Comparison of ENCODE assay signal across 15 cellular contexts in genomic region chr3:109863701-109864100, GRCh38.
A peak's percentile ranks its signal among the peaks of the same experiment; 100 is the strongest.
DNase-seq lines count a peak whose midpoint lies in the region; ATAC-seq and TF ChIP-seq lines count a peak whose summit lies in the region.
"Had no signal": no experiment of that assay in that cellular context is flagged by ENCODE, and none has a peak within 500 bp of the region (broad histone marks: within the 10 kb centered on the region; RNA-seq: fewer than 3 reads in every experiment).

No MANE protein-coding gene starts in this region.

- no peak for TF ChIP-seq POLR2A in adrenal gland (IDR thresholded peaks at IDR 0.05)

- no peak overlapping the region for H3K4me2 ChIP-seq in mammary epithelial cell (ENCODE audit: insufficient read depth, low read depth, low read length)
- H3K4me2 ChIP-seq: BLaER1 had no signal

- dilution Hi-C loops in mammary epithelial cell (cut with HindIII; ENCODE audit: low sequenced_read_pairs), result no loop called here

- no peak overlapping the region for H3K4me3 Mint-ChIP-seq in MCF 10A (ENCODE audit: unreplicated experiment)
- H3K4me3 Mint-ChIP-seq in effector memory CD8-positive, alpha-beta T cell, result no peak overlapping the region
- H3K4me3 Mint-ChIP-seq: CD4-positive, CD25-positive, alpha-beta regulatory T cell had no signal

- POLR2A ChIA-PET in MCF 10A (lab: Yijun Ruan, JAX), result no interaction called here

- no peak overlapping the region for H3K27ac Mint-ChIP-seq in MCF 10A (ENCODE audit: low read depth, unreplicated experiment)
- peak overlapping the region in 1 of 2 donors; percentile 16 for H3K27ac Mint-ChIP-seq in effector memory CD8-positive, alpha-beta T cell
- H3K27ac Mint-ChIP-seq: CD4-positive, CD25-positive, alpha-beta regulatory T cell had no signal

- CTCF ChIA-PET in mammary epithelial cell (lab: Charles Lee; ENCODE audit: low non-redundant PET), result no interaction called here
- CTCF ChIA-PET in MCF 10A (lab: Yijun Ruan, JAX), result no interaction called here

- ATAC-seq in foreskin keratinocyte (peak; percentile 38), mucosa of descending colon (no peak)
- no peak for ATAC-seq in effector memory CD8-positive, alpha-beta T cell (replicated peaks)
- ATAC-seq: GM12878 had no signal

- H3K4me1 Mint-ChIP-seq in MCF 10A (ENCODE audit: insufficient read depth, unreplicated experiment), result no peaks in the 10 kb centered on the region
- peaks cover 4 to 8% of the 10 kb centered on the region in 2 donors for H3K4me1 Mint-ChIP-seq in effector memory CD8-positive, alpha-beta T cell (ENCODE audit: low read depth in 2 of 2)
- H3K4me1 Mint-ChIP-seq: CD4-positive, CD25-positive, alpha-beta regulatory T cell had no signal

- H3K36me3 Mint-ChIP-seq in MCF 10A (ENCODE audit: insufficient read depth, unreplicated experiment), result no peaks in the 10 kb centered on the region
- no peaks in the 10 kb centered on the region for H3K36me3 Mint-ChIP-seq in effector memory CD8-positive, alpha-beta T cell (ENCODE audit: insufficient read depth)
- H3K36me3 Mint-ChIP-seq: CD4-positive, CD25-positive, alpha-beta regulatory T cell had no signal

- no peaks in the 10 kb centered on the region for H3K27me3 ChIP-seq in mammary epithelial cell (ENCODE audit: insufficient read depth, low read length)
- no peaks in the 10 kb centered on the region for H3K27me3 ChIP-seq in foreskin keratinocyte
- H3K27me3 ChIP-seq in adrenal gland, result no peaks in the 10 kb centered on the region
- H3K27me3 ChIP-seq: BLaER1 had no signal

- H3K27me3 Mint-ChIP-seq in MCF 10A (ENCODE audit: insufficient read depth, unreplicated experiment), result no peaks in the 10 kb centered on the region
- no peaks in the 10 kb centered on the region for H3K27me3 Mint-ChIP-seq in effector memory CD8-positive, alpha-beta T cell

- H3K27ac ChIP-seq in mammary epithelial cell (ENCODE audit: insufficient read depth, low read depth, low read length) (no peak overlapping the region), foreskin keratinocyte (no peak overlapping the region), adrenal gland (no peak overlapping the region)
- H3K27ac ChIP-seq: BLaER1 had no signal

- WGBS in mammary epithelial cell (ENCODE audit: low coverage, missing lambda C conversion rate), result 100% methylated on average over 1 of the region's 1 CpG
- 82 to 95% (median 91%) methylated on average over 1 of the region's 1 CpG for WGBS in adrenal gland, 4 donors

- H3K4me3 ChIP-seq in mammary epithelial cell (replicated peaks in 1 of 3; ENCODE audit: insufficient read depth in 1 of 3, low read depth in 2 of 3, low read length in 3 of 3) (no peak overlapping the region), mucosa of descending colon (no peak overlapping the region), adrenal gland (no peak overlapping the region)
- H3K4me3 ChIP-seq: BLaER1, GM12878 had no signal

- H3K36me3 ChIP-seq in mammary epithelial cell (ENCODE audit: insufficient read depth, low read length) (no peaks in the 10 kb centered on the region), mucosa of descending colon (ENCODE audit: low read depth) (no peaks in the 10 kb centered on the region), adrenal gland (replicated peaks in 1 of 2) (no peaks in the 10 kb centered on the region)
- H3K36me3 ChIP-seq: BLaER1 had no signal

- no peak overlapping the region for H2AFZ ChIP-seq in mammary epithelial cell (ENCODE audit: low read depth, low read length)

- intact Hi-C loops in mammary epithelial cell (cut with micrococcal nuclease) (no loop called here), MCF 10A (cut with micrococcal nuclease) (no loop called here), mucosa of descending colon (cut with DNase I, micrococcal nuclease) (no loop called here), adrenal gland (cut with DNase I) (no loop called here)

- TF ChIP-seq CTCF in mammary epithelial cell (conservative IDR thresholded peaks at IDR 0.05 in 1 of 2, IDR thresholded peaks at IDR 0.05 in 1 of 2; ENCODE audit: extremely low read depth in 1 of 2, insufficient read depth in 1 of 2, low read depth in 1 of 2, low read length in 2 of 2), result no peak
- no peak for TF ChIP-seq CTCF in MCF 10A (IDR thresholded peaks at IDR 0.05; ENCODE audit: unreplicated experiment)
- no peak for TF ChIP-seq CTCF in foreskin keratinocyte (conservative IDR thresholded peaks at IDR 0.05)
- no peak for TF ChIP-seq CTCF in mucosa of descending colon (IDR thresholded peaks at IDR 0.05)
- TF ChIP-seq CTCF in adrenal gland (IDR thresholded peaks at IDR 0.05), result no peak

- H3K9me3 ChIP-seq in mammary epithelial cell (replicated peaks; ENCODE audit: insufficient read depth, low read length) (no peaks in the 10 kb centered on the region), mucosa of descending colon (no peaks in the 10 kb centered on the region), adrenal gland (replicated peaks in 1 of 3) (no peaks in the 10 kb centered on the region)
- H3K9me3 ChIP-seq: BLaER1 had no signal

- no peaks in the 10 kb centered on the region for H3K9me3 Mint-ChIP-seq in MCF 10A (ENCODE audit: unreplicated experiment)
- no peaks in the 10 kb centered on the region for H3K9me3 Mint-ChIP-seq in effector memory CD8-positive, alpha-beta T cell

- H4K20me1 ChIP-seq in mammary epithelial cell (ENCODE audit: insufficient read depth, low read length), result no peaks in the 10 kb centered on the region
- H4K20me1 ChIP-seq: BLaER1 had no signal

- in situ Hi-C loops in mammary epithelial cell (cut with MboI; ENCODE audit: low sequenced_read_pairs in 2 of 2), result no loop called here

- no peaks in the 10 kb centered on the region for H3K79me2 ChIP-seq in mammary epithelial cell (ENCODE audit: insufficient read depth, low read length)

- no TSS peak for BruUV-seq in mammary epithelial cell (replicated peaks; lab: Mats Ljungman, UMichigan)
- no TSS peak for BruUV-seq in MCF 10A (replicated peaks; lab: Mats Ljungman, UMichigan)

- no peaks in the 10 kb centered on the region for H3K4me1 ChIP-seq in mammary epithelial cell (ENCODE audit: insufficient read depth, low read length)
- H3K4me1 ChIP-seq in foreskin keratinocyte, result no peaks in the 10 kb centered on the region
- no peaks in the 10 kb centered on the region for H3K4me1 ChIP-seq in mucosa of descending colon (ENCODE audit: low read depth)
- no peaks in the 10 kb centered on the region for H3K4me1 ChIP-seq in adrenal gland (replicated peaks in 1 of 2)
- H3K4me1 ChIP-seq: BLaER1 had no signal

- DNase-seq in mammary epithelial cell (peak; percentile 2), MCF 10A (ENCODE audit: unreplicated experiment) (no peak), RKO (ENCODE audit: low spot score) (peak; percentile 17), foreskin keratinocyte (peak in 1 of 2 donors; percentile 15), mucosa of descending colon (no peak), dedifferentiated amniotic fluid mesenchymal stem cell (ENCODE audit: extremely low spot score) (no peak), adrenal gland (no peak)
- DNase-seq in effector memory CD8-positive, alpha-beta T cell, result no peak
- DNase-seq: 8988T; AML-193; CD4-positive, CD25-positive, alpha-beta regulatory T cell; DMS 273 treated with DMSO at 0.1 percent for 48 hours; H7 had no signal

- H3K9ac ChIP-seq in mammary epithelial cell (ENCODE audit: insufficient read depth, low read length), result no peak overlapping the region
- H3K9ac ChIP-seq: BLaER1 had no signal

Comparison
In these comparisons a context has a peak if more than half of its experiments do, and no peak if none do; other contexts are left out.
1. DNase-seq: peak in mammary epithelial cell (single experiment) and RKO (single experiment); none in MCF 10A (single experiment), effector memory CD8-positive, alpha-beta T cell (0 of 3), mucosa of descending colon (0 of 3), dedifferentiated amniotic fluid mesenchymal stem cell (single experiment) and adrenal gland (0 of 7).